15 cellular contexts compared by ENCODE assay signal in the genomic region with DNA sequence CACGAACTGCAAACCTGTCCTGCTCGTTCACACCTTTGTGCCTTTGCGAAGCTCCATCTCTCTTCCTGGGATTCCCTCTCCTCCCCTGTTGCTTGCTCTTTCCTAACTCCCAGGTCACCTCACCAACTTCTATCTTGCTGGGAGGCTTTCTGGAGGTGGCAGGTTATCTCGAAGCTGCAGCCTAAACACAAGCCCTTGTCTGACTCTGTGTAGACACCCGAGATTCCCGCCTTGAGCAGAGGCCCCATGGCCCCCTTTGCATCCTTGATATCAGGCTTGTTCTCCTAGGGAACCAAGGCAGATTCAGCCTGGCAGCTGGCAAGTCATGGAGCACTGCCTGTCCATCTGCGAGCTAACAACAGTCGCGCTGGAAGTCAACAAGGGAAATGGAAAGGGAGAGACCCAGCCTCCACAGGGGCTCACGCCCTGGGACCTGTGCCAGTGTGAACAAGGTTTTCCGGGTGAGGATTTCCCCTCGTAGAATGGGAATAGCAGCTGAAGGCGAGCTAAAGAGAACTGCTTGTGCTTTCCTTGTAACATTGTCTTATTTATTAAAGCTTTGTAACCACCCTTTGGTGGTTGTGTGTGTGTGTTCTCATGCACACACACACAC.
DNase-seq lines count a peak whose midpoint lies in the region; ATAC-seq, FAIRE-seq and TF ChIP-seq lines count a peak whose summit lies in the region.
"Had no signal": no experiment of that assay in that cellular context is flagged by ENCODE, and none has a peak within 500 bp of the region (broad histone marks: within the 10 kb centered on the region; RNA-seq: fewer than 3 reads in every experiment).

No MANE protein-coding gene starts in this region.

- no peak for TF ChIP-seq POLR2A in right lobe of liver (IDR thresholded peaks at IDR 0.05)
- no peak for TF ChIP-seq POLR2A in upper lobe of left lung (IDR thresholded peaks at IDR 0.05)

- peaks cover 20% of the 10 kb centered on the region for H3K4me1 Mint-ChIP-seq in astrocyte (ENCODE audit: low read depth, unreplicated experiment)
- peaks cover 9% of the 10 kb centered on the region for H3K4me1 Mint-ChIP-seq in activated naive CD4-positive, alpha-beta T cell treated with anti-CD3 and anti-CD28 coated beads for 36 hours (ENCODE audit: low read depth)

- no peak overlapping the region for H3K27ac Mint-ChIP-seq in astrocyte (ENCODE audit: unreplicated experiment)
- no peak overlapping the region for H3K27ac Mint-ChIP-seq in activated naive CD4-positive, alpha-beta T cell treated with anti-CD3 and anti-CD28 coated beads for 36 hours
- H3K27ac Mint-ChIP-seq: endodermal cell had no signal

- TF ChIP-seq CTCF in right atrium auricular region (IDR thresholded peaks at IDR 0.05) (no peak), astrocyte (IDR thresholded peaks at IDR 0.05; ENCODE audit: insufficient read depth, low read depth, low read length) (no peak), right lobe of liver (IDR thresholded peaks at IDR 0.05) (no peak), upper lobe of left lung (IDR thresholded peaks at IDR 0.05) (no peak)

- H3K79me2 ChIP-seq in astrocyte (ENCODE audit: insufficient read depth, low read length), result no peaks in the 10 kb centered on the region

- H2AFZ ChIP-seq in astrocyte (ENCODE audit: low read depth, low read length), result peak overlapping the region; percentile 6

- peaks cover 5% of the 10 kb centered on the region for H3K27me3 Mint-ChIP-seq in astrocyte (ENCODE audit: low read depth, unreplicated experiment)
- H3K27me3 Mint-ChIP-seq in activated naive CD4-positive, alpha-beta T cell treated with anti-CD3 and anti-CD28 coated beads for 36 hours (ENCODE audit: low read depth), result no peaks in the 10 kb centered on the region

- H4K20me1 ChIP-seq in astrocyte (ENCODE audit: insufficient read depth, low read length), result no peaks in the 10 kb centered on the region

- no peak overlapping the region for H3K4me3 Mint-ChIP-seq in astrocyte (ENCODE audit: unreplicated experiment)
- H3K4me3 Mint-ChIP-seq in activated naive CD4-positive, alpha-beta T cell treated with anti-CD3 and anti-CD28 coated beads for 36 hours, result no peak overlapping the region
- H3K4me3 Mint-ChIP-seq: endodermal cell, IgD-negative memory B cell had no signal

- H3K9ac ChIP-seq in astrocyte (ENCODE audit: low read length), result no peak overlapping the region

- no peak for FAIRE-seq in astrocyte (lab: Jason Lieb, UNC)
- FAIRE-seq: A549 had no signal

- H3K36me3 Mint-ChIP-seq in astrocyte (ENCODE audit: low read depth, unreplicated experiment), result no peaks in the 10 kb centered on the region
- no peaks in the 10 kb centered on the region for H3K36me3 Mint-ChIP-seq in activated naive CD4-positive, alpha-beta T cell treated with anti-CD3 and anti-CD28 coated beads for 36 hours (ENCODE audit: low read depth)
- H3K36me3 Mint-ChIP-seq: IgD-negative memory B cell had no signal

- H3K27me3 ChIP-seq in right atrium auricular region (no peaks in the 10 kb centered on the region), astrocyte (ENCODE audit: insufficient read depth, low read length) (no peaks in the 10 kb centered on the region), right lobe of liver (no peaks in the 10 kb centered on the region), upper lobe of left lung (no peaks in the 10 kb centered on the region)

- peak in 2 of 4 donors; percentile 77 to 90 for TF ChIP-seq EP300 in upper lobe of left lung (IDR thresholded peaks at IDR 0.05)

- no peaks in the 10 kb centered on the region for H3K36me3 ChIP-seq in right atrium auricular region
- no peaks in the 10 kb centered on the region for H3K36me3 ChIP-seq in astrocyte (ENCODE audit: insufficient read depth, low read length)
- H3K36me3 ChIP-seq in right lobe of liver, result no peaks in the 10 kb centered on the region
- H3K36me3 ChIP-seq in upper lobe of left lung, result no peaks in the 10 kb centered on the region

- ATAC-seq in Right ventricle myocardium inferior, result peak; percentile 19
- peak; percentile 23 to 64 (median 55) for ATAC-seq in right lobe of liver
- ATAC-seq in upper lobe of left lung (ENCODE audit: low FRiP score in 2 of 2), result no peak
- no peak for ATAC-seq in HG02938 (IDR thresholded peaks at IDR 0.05; ENCODE audit: unreplicated experiment)
- ATAC-seq: A549 had no signal

- DNase-seq in Right ventricle myocardium inferior (ENCODE audit: missing footprints), result no peak
- no peak for DNase-seq in right atrium auricular region (ENCODE audit: low spot score)
- no peak for DNase-seq in astrocyte (ENCODE audit: low read depth)
- no peak for DNase-seq in right lobe of liver
- DNase-seq in upper lobe of left lung, result peak in 1 of 2 donors; percentile 57
- no peak for DNase-seq in activated naive CD4-positive, alpha-beta T cell treated with anti-CD3 and anti-CD28 coated beads for 36 hours
- no peak for DNase-seq in LoVo (ENCODE audit: low spot score)
- DNase-seq: activated CD4-positive, alpha-beta T cell treated with anti-CD3 and anti-CD28 coated beads, Interleukin-2, amount 50 U/mL, for 48 hours; Caco-2; endodermal cell; NCI-H1417 treated with DMSO at 0.1 percent for 48 hours; occipital lobe had no signal

- H3K9me3 Mint-ChIP-seq in astrocyte (ENCODE audit: unreplicated experiment), result no peaks in the 10 kb centered on the region
- H3K9me3 Mint-ChIP-seq in activated naive CD4-positive, alpha-beta T cell treated with anti-CD3 and anti-CD28 coated beads for 36 hours, result no peaks in the 10 kb centered on the region
- H3K9me3 Mint-ChIP-seq: endodermal cell, IgD-negative memory B cell had no signal

- no peak overlapping the region for H3K4me3 ChIP-seq in right atrium auricular region
- H3K4me3 ChIP-seq in astrocyte (ENCODE audit: insufficient read depth, low read depth, low read length), result no peak overlapping the region
- no peak overlapping the region for H3K4me3 ChIP-seq in right lobe of liver
- H3K4me3 ChIP-seq in upper lobe of left lung, result no peak overlapping the region
- H3K4me3 ChIP-seq: A549 had no signal

- H3K9me3 ChIP-seq in right atrium auricular region (no peaks in the 10 kb centered on the region), astrocyte (ENCODE audit: insufficient read depth, low read depth, low read length) (no peaks in the 10 kb centered on the region), right lobe of liver (no peaks in the 10 kb centered on the region), upper lobe of left lung (no peaks in the 10 kb centered on the region)
- H3K9me3 ChIP-seq: A549, Caco-2 had no signal

- H3K4me2 ChIP-seq in astrocyte (ENCODE audit: low read length), result no peak overlapping the region
- H3K4me2 ChIP-seq: A549 had no signal

- CTCF ChIA-PET in activated naive CD4-positive, alpha-beta T cell treated with anti-CD3 and anti-CD28 coated beads for 36 hours (lab: Charles Lee), result no interaction called here

- H3K27ac ChIP-seq in right atrium auricular region, result peak overlapping the region in 1 of 2 donors; percentile 55
- H3K27ac ChIP-seq in astrocyte (ENCODE audit: low read depth, low read length), result no peak overlapping the region
- H3K27ac ChIP-seq in right lobe of liver, result no peak overlapping the region
- peak overlapping the region; percentile 65 to 82 (median 74) for H3K27ac ChIP-seq in upper lobe of left lung

- intact Hi-C loops in Right ventricle myocardium inferior (cut with DNase I) (no loop called here), right lobe of liver (cut with DNase I) (loop anchor here in 1 of 2 donors (10.0 kb wide), 1 partner anchor 151 kb away; no protein-coding TSS in a partner anchor)
- intact Hi-C loops in activated naive CD4-positive, alpha-beta T cell treated with anti-CD3 and anti-CD28 coated beads for 36 hours (cut with micrococcal nuclease), result no loop called here

- 56% methylated on average over 10 of the region's 13 CpGs for WGBS in right lobe of liver (ENCODE audit: insufficient coverage, low coverage, low lambda C conversion rate, missing lambda C conversion rate)
- WGBS in upper lobe of left lung, 2 donors, result 51 to 57% methylated on average over 9 to 13 of the region's 13 CpGs

- H3K4me1 ChIP-seq in right atrium auricular region (peaks cover 0 to 66% of the 10 kb centered on the region in 2 donors), astrocyte (ENCODE audit: insufficient read depth, low read length) (peaks cover 13% of the 10 kb centered on the region), right lobe of liver (no peaks in the 10 kb centered on the region), upper lobe of left lung (peaks cover 42 to 67% (median 55%) of the 10 kb centered on the region in 4 donors)

Comparison
In these comparisons a context has a peak if more than half of its experiments do, and no peak if none do; other contexts are left out.
1. ATAC-seq: peak in Right ventricle myocardium inferior (single experiment) and right lobe of liver (4 of 4); none in upper lobe of left lung (0 of 2) and HG02938 (single experiment).
2. H3K27ac ChIP-seq: peak in upper lobe of left lung (4 of 4); none in astrocyte (single experiment) and right lobe of liver (0 of 3).